ENCODE assay signal across 31 cellular contexts in genomic region chr9:135328485-135329417, GRCh38.
DNase-seq lines count a peak whose midpoint lies in the region; ATAC-seq, FAIRE-seq and TF ChIP-seq lines count a peak whose summit lies in the region.
"Had no signal": no experiment of that assay in that cellular context is flagged by ENCODE, and none has a peak within 500 bp of the region (broad histone marks: within the 10 kb centered on the region; RNA-seq: fewer than 3 reads in every experiment).

No MANE protein-coding gene starts in this region.

- peak overlapping the region; percentile 66 for H3K9ac ChIP-seq in neuronal stem cell (ENCODE audit: low read depth, low read length, poor library complexity)
- H3K9ac ChIP-seq: BLaER1 treated with 17β-estradiol and CSF1 and Interleukin-3, amounts not matched to agents 10 nM and 100 nM had no signal

- peak; percentile 11 for DNase-seq in activated T-cell treated with anti-CD3 and anti-CD28 coated beads, Interleukin-2, amount 50 U/mL, for 24 hours
- DNase-seq in activated T-cell treated with anti-CD3 and anti-CD28 coated beads, Interleukin-2, amount 50 U/mL, for 48 hours: no peak
- DNase-seq in WTC11 (ENCODE audit: low spot score) (peak; percentile 5), neuronal stem cell (ENCODE audit: low spot score) (no peak), glutamatergic neuron (no peak), RCC 7860 (ENCODE audit: low spot score) (no peak), NCI-H2196 treated with DMSO at 0.1 percent for 48 hours (lab: John Stamatoyannopoulos, UW; ENCODE audit: unreplicated experiment) (no peak)
- DNase-seq: activated CD4-positive, alpha-beta T cell treated with anti-CD3 and anti-CD28 coated beads, Interleukin-2, amount 50 U/mL, for 4 hours; activated CD4-positive, CD25-positive, alpha-beta regulatory T cell; activated naive CD4-positive, alpha-beta T cell treated with anti-CD3 and anti-CD28 coated beads, Interleukin-2, amount 50 U/mL, for 16 hours; amygdala; cortex of kidney; foreskin melanocyte; hypothalamus; mucosa of descending colon; NCI-H2029 treated with DMSO at 0.1 percent for 48 hours; NCI-H446; Right ventricle myocardium superior; stomach; SW 1271; T1000 had no signal

- no peak overlapping the region for H2BK12ac ChIP-seq in neuronal stem cell (ENCODE audit: low read length)

- H3K36me3 Mint-ChIP-seq in activated T-cell treated with anti-CD3 and anti-CD28 coated beads, Interleukin-2, amount 50 U/mL, for 24 hours (ENCODE audit: low read depth): no peaks in the 10 kb centered on the region
- H3K36me3 Mint-ChIP-seq in WTC11: peaks cover 7% of the 10 kb centered on the region
- H3K36me3 Mint-ChIP-seq in glutamatergic neuron (ENCODE audit: unreplicated experiment): no peaks in the 10 kb centered on the region

- peaks cover 0 to 2% of the 10 kb centered on the region in 2 donors for H3K4me1 ChIP-seq in neuronal stem cell (ENCODE audit: control insufficient read depth in 2 of 2, insufficient read depth in 1 of 2, low read depth in 1 of 2, low read length in 2 of 2)
- H3K4me1 ChIP-seq: Caco-2, esophagus muscularis mucosa, HAP-1, prostate gland, stomach, tibial nerve had no signal

- H3K27ac ChIP-seq in neuronal stem cell (replicated peaks; ENCODE audit: low read length): no peak overlapping the region
- H3K27ac ChIP-seq: BLaER1 treated with 17β-estradiol and CSF1 and Interleukin-3, amounts not matched to agents 10 nM and 100 nM; esophagus muscularis mucosa; prostate gland; stomach; tibial nerve had no signal

- H3K36me3 ChIP-seq in neuronal stem cell (replicated peaks in 1 of 2; ENCODE audit: control insufficient read depth in 2 of 2, insufficient read depth in 2 of 2, low read length in 2 of 2): no peaks in the 10 kb centered on the region
- H3K36me3 ChIP-seq: BLaER1 treated with 17β-estradiol and CSF1 and Interleukin-3, amounts not matched to agents 10 nM and 100 nM; esophagus muscularis mucosa; HAP-1; prostate gland; stomach; tibial nerve had no signal

- no peak overlapping the region for H3K4me3 ChIP-seq in neuronal stem cell (ENCODE audit: low read length in 2 of 2)
- H3K4me3 ChIP-seq: BLaER1 treated with 17β-estradiol and CSF1 and Interleukin-3, amounts not matched to agents 10 nM and 100 nM; esophagus muscularis mucosa; HAP-1; mucosa of descending colon; prostate gland; stomach; tibial nerve had no signal

- FAIRE-seq in RCC 7860 (lab: Jason Lieb, UNC): no peak
- FAIRE-seq: bronchial epithelial cell, GM12891 had no signal

- no peaks in the 10 kb centered on the region for H3K79me1 ChIP-seq in neuronal stem cell (ENCODE audit: low read depth, low read length)

- no peaks in the 10 kb centered on the region for H3K9me3 Mint-ChIP-seq in activated T-cell treated with anti-CD3 and anti-CD28 coated beads, Interleukin-2, amount 50 U/mL, for 24 hours
- peaks cover 14% of the 10 kb centered on the region for H3K9me3 Mint-ChIP-seq in WTC11
- peaks cover 6% of the 10 kb centered on the region for H3K9me3 Mint-ChIP-seq in glutamatergic neuron (ENCODE audit: unreplicated experiment)

- H3K9me3 ChIP-seq in neuronal stem cell (replicated peaks in 1 of 2; ENCODE audit: control insufficient read depth in 2 of 2, insufficient read depth in 1 of 2, low read depth in 1 of 2, low read length in 2 of 2): peaks cover 0 to 7% of the 10 kb centered on the region in 2 donors
- H3K9me3 ChIP-seq: BLaER1 treated with 17β-estradiol and CSF1 and Interleukin-3, amounts not matched to agents 10 nM and 100 nM; HAP-1; mucosa of descending colon; prostate gland had no signal

- H3K27ac Mint-ChIP-seq in activated T-cell treated with anti-CD3 and anti-CD28 coated beads, Interleukin-2, amount 50 U/mL, for 24 hours: no peak overlapping the region
- no peak overlapping the region for H3K27ac Mint-ChIP-seq in WTC11
- no peak overlapping the region for H3K27ac Mint-ChIP-seq in glutamatergic neuron (ENCODE audit: unreplicated experiment)
- H3K27ac Mint-ChIP-seq: endodermal cell had no signal

- TF ChIP-seq CTCF in WTC11 (IDR thresholded peaks at IDR 0.05) (no peak), glutamatergic neuron (IDR thresholded peaks at IDR 0.05; ENCODE audit: partially characterized antibody, unreplicated experiment) (no peak)

- H3K23ac ChIP-seq in neuronal stem cell (ENCODE audit: low read depth, low read length, poor library complexity): no peak overlapping the region

- ATAC-seq in WTC11 (no peak), HG03108 (IDR thresholded peaks at IDR 0.05; ENCODE audit: unreplicated experiment) (no peak)
- ATAC-seq: mucosa of descending colon had no signal

- H3K4ac ChIP-seq in neuronal stem cell (ENCODE audit: low read length): no peak overlapping the region

- no peak overlapping the region for H2AFZ ChIP-seq in neuronal stem cell (ENCODE audit: low read length)

- no peaks in the 10 kb centered on the region for H3K4me1 Mint-ChIP-seq in activated T-cell treated with anti-CD3 and anti-CD28 coated beads, Interleukin-2, amount 50 U/mL, for 24 hours (ENCODE audit: low read depth)
- 0 out of 2 replicates have a peak, but pooled peaks cover 5% of the 10 kb centered on the region for H3K4me1 Mint-ChIP-seq in WTC11
- peaks cover 15% of the 10 kb centered on the region for H3K4me1 Mint-ChIP-seq in glutamatergic neuron (ENCODE audit: low read depth, unreplicated experiment)
- H3K4me1 Mint-ChIP-seq: endodermal cell had no signal

- H2BK120ac ChIP-seq in neuronal stem cell (ENCODE audit: low read depth, low read length): no peak overlapping the region

- H2BK5ac ChIP-seq in neuronal stem cell (ENCODE audit: low read length): peak overlapping the region; percentile 78

- peaks cover 17% of the 10 kb centered on the region for H3K27me3 Mint-ChIP-seq in activated T-cell treated with anti-CD3 and anti-CD28 coated beads, Interleukin-2, amount 50 U/mL, for 24 hours
- H3K27me3 Mint-ChIP-seq in WTC11 (ENCODE audit: low read depth) (no peaks in the 10 kb centered on the region), glutamatergic neuron (ENCODE audit: unreplicated experiment) (no peaks in the 10 kb centered on the region)

- no peak overlapping the region for H4K8ac ChIP-seq in neuronal stem cell (ENCODE audit: low read depth, low read length)

- POLR2A ChIA-PET in WTC11 (lab: Charles Lee): interaction anchor here (0.6 kb wide), 1 partner anchor 120 kb away, joined by 3 read pairs; no protein-coding TSS in a partner anchor

- H3K4me2 ChIP-seq in neuronal stem cell (ENCODE audit: insufficient read depth, low read length, poor library complexity, severe bottlenecking): no peak overlapping the region

- H3K27me3 ChIP-seq in neuronal stem cell (ENCODE audit: control insufficient read depth in 3 of 3, insufficient read depth in 3 of 3, low read depth in 1 of 3, low read length in 3 of 3): peaks cover 0 to 4% (median 0%) of the 10 kb centered on the region in 3 experiments
- H3K27me3 ChIP-seq: BLaER1 treated with 17β-estradiol and CSF1 and Interleukin-3, amounts not matched to agents 10 nM and 100 nM; tibial nerve had no signal

- H4K91ac ChIP-seq in neuronal stem cell (ENCODE audit: low read depth, low read length, poor library complexity): no peak overlapping the region

- H2BK15ac ChIP-seq in neuronal stem cell (ENCODE audit: low read length): no peak overlapping the region

- H2AK5ac ChIP-seq in neuronal stem cell (ENCODE audit: low read depth, low read length): no peak overlapping the region

- WGBS in neuronal stem cell (ENCODE audit: extremely low coverage in 2 of 2, insufficient read length in 2 of 2, insufficient replicate concordance in 1 of 2), 2 donors: no CpG with 5 or more reads among the region's 20 CpGs

- H3K18ac ChIP-seq in neuronal stem cell (ENCODE audit: low read length): no peak overlapping the region

- H3K4me3 Mint-ChIP-seq in activated T-cell treated with anti-CD3 and anti-CD28 coated beads, Interleukin-2, amount 50 U/mL, for 24 hours: no peak overlapping the region
- no peak overlapping the region for H3K4me3 Mint-ChIP-seq in WTC11
- no peak overlapping the region for H3K4me3 Mint-ChIP-seq in glutamatergic neuron (ENCODE audit: unreplicated experiment)
- H3K4me3 Mint-ChIP-seq: endodermal cell had no signal

- no peak overlapping the region for H3K14ac ChIP-seq in neuronal stem cell (ENCODE audit: low read length)

- CTCF ChIA-PET in WTC11 (lab: Charles Lee): interaction anchor here (1.1 kb wide), 1 partner anchor 242 kb away, joined by 3 read pairs; no protein-coding TSS in a partner anchor

TF ChIP-seq in WTC11, 78 proteins besides CTCF, POLR2A, EP300 and RAD21:
- TF ChIP-seq ZSCAN18 (CRISPR knock-in tag; IDR thresholded peaks at IDR 0.05): no peak

Comparison
In these comparisons a context has a peak if more than half of its experiments do, and no peak if none do; other contexts are left out.
1. DNase-seq: peak in activated T-cell treated with anti-CD3 and anti-CD28 coated beads, Interleukin-2, amount 50 U/mL, for 24 hours (single experiment) and WTC11 (single experiment); none in activated T-cell treated with anti-CD3 and anti-CD28 coated beads, Interleukin-2, amount 50 U/mL, for 48 hours (0 of 2), neuronal stem cell (single experiment), glutamatergic neuron (single experiment), RCC 7860 (single experiment) and NCI-H2196 treated with DMSO at 0.1 percent for 48 hours (single experiment).